ENCODE assay signal across 1 cellular context in genomic region chr16:66487580-66488235, GRCh38.
TF ChIP-seq lines count a peak whose summit lies in the region.

No MANE protein-coding gene starts in this region.

TF ChIP-seq in SK-N-SH, 30 proteins besides CTCF, POLR2A, EP300 and RAD21:
- TF ChIP-seq ELF1 (IDR thresholded peaks at IDR 0.05), result no peak
- no peak for TF ChIP-seq MAX (IDR thresholded peaks at IDR 0.05; ENCODE audit: low read depth)
- TF ChIP-seq POLR2AphosphoS5 (IDR thresholded peaks at IDR 0.05; ENCODE audit: low read depth, low read length), result no peak
- TF ChIP-seq RXRA (IDR thresholded peaks at IDR 0.05; ENCODE audit: borderline replicate concordance, low read depth), result no peak
- no peak for TF ChIP-seq YY1 (IDR thresholded peaks at IDR 0.05; ENCODE audit: low read depth)
- TF ChIP-seq GABPA (IDR thresholded peaks at IDR 0.05; ENCODE audit: low read depth), result no peak
- no peak for TF ChIP-seq MEF2A (IDR thresholded peaks at IDR 0.05; ENCODE audit: borderline replicate concordance, low read depth)
- TF ChIP-seq RCOR1 (IDR thresholded peaks at IDR 0.05; ENCODE audit: low read length), result no peak
- no peak for TF ChIP-seq TEAD4 (IDR thresholded peaks at IDR 0.05; ENCODE audit: borderline replicate concordance, insufficient read depth)
- TF ChIP-seq FOSL2 (IDR thresholded peaks at IDR 0.05; ENCODE audit: borderline replicate concordance, low read depth), result no peak
- TF ChIP-seq JUND (IDR thresholded peaks at IDR 0.05), result no peak
- TF ChIP-seq FOXM1 (IDR thresholded peaks at IDR 0.05; ENCODE audit: low read depth), result no peak
- no peak for TF ChIP-seq USF2 (IDR thresholded peaks at IDR 0.05; ENCODE audit: borderline replicate concordance, low read depth, low read length)
- TF ChIP-seq FOXJ3 (CRISPR knock-in tag; IDR thresholded peaks at IDR 0.05), result no peak
- no peak for TF ChIP-seq CHD2 (IDR thresholded peaks at IDR 0.05; ENCODE audit: low read length, partially characterized antibody)
